8 cellular contexts compared by ENCODE assay signal in genomic region chr11:72111803-72112540, GRCh38. TPM values are rescaled to one million over a fixed set of nuclear protein-coding genes. Genes with fewer than 3 reads are reported as not detected.
DNase-seq lines count a peak whose midpoint lies in the region; ATAC-seq, FAIRE-seq and TF ChIP-seq lines count a peak whose summit lies in the region.

No MANE protein-coding gene starts in this region.

- TF ChIP-seq CTCF in D721Med (IDR thresholded peaks at IDR 0.05; ENCODE audit: insufficient read depth, missing control alignments) = no peak

- DNase-seq in D721Med (ENCODE audit: insufficient read length, low spot score) (peak; percentile 34), HUDEP-2 (lab: John Stamatoyannopoulos, UW; ENCODE audit: unreplicated experiment in 76 of 76) (peak in 75 of 76 experiments; percentile 77 to 99 (median 94)), NOMO-1 treated with dmso at 0.1 percent for 144 hours (lab: John Stamatoyannopoulos, UW; ENCODE audit: unreplicated experiment) (peak; percentile 99), epithelial cell of prostate (ENCODE audit: low read depth, low spot score) (peak; percentile 97)
- peak; percentile 60 for DNase-seq in activated CD8-positive, alpha-beta memory T cell treated with anti-CD3 and anti-CD28 coated beads, Interleukin-2, amount 50 U/mL, for 48 hours
- peak; percentile 59 to 73 for DNase-seq in stimulated activated CD8-positive, alpha-beta memory T cell treated with anti-CD3 and anti-CD28 coated beads, Interleukin-4, amount 100 ng/mL, for 1 hour (ENCODE audit: low read depth in 2 of 2, low spot score in 1 of 2)

- H3K4me3 ChIP-seq in mononuclear cell (ENCODE audit: low read length) = peak overlapping the region; percentile 61

- ATAC-seq in GM21390 (IDR thresholded peaks at IDR 0.05; ENCODE audit: unreplicated experiment) = peak; percentile 84

- peak; percentile 67 for FAIRE-seq in D721Med (lab: Jason Lieb, UNC)

- H3K4me1 ChIP-seq in mononuclear cell (ENCODE audit: insufficient read depth, low read length) = peaks cover 30% of the 10 kb centered on the region

- no peaks in the 10 kb centered on the region for H3K9me3 ChIP-seq in mononuclear cell (ENCODE audit: low read depth, low read length)

- H3K27me3 ChIP-seq in mononuclear cell (ENCODE audit: insufficient read depth, low read length) = no peaks in the 10 kb centered on the region

- H3K27ac ChIP-seq in epithelial cell of prostate = peak overlapping the region; percentile 99

RNA-seq across cellular contexts. Expression of gene ANAPC15, which starts 0.5 kb away (rescaled TPM):
- total RNA-seq in mononuclear cell = 30.2 TPM

RNA-seq across cellular contexts. Expression of gene TOMT, which starts 6.2 kb away (rescaled TPM):
- not detected for total RNA-seq in mononuclear cell

RNA-seq across cellular contexts. Expression of gene LAMTOR1, which starts 8.9 kb away (rescaled TPM):
- total RNA-seq in mononuclear cell = 88.5 TPM

RNA-seq across cellular contexts. Expression of gene FOLR3, which starts 23.6 kb away (rescaled TPM):
- total RNA-seq in mononuclear cell = 1.3 TPM

RNA-seq across cellular contexts. Expression of gene LRRC51, which starts 31.3 kb away (rescaled TPM):
- total RNA-seq in mononuclear cell = 0.63 TPM

Comparison
In these comparisons a context has a peak if more than half of its experiments do, and no peak if none do; other contexts are left out.
1. Peak in every context shown above with its lines: DNase-seq, ATAC-seq, H3K4me3 ChIP-seq and H3K27ac ChIP-seq.
2. DNase-seq: peak in every context shown above with its lines; median percentile 99 in NOMO-1 treated with dmso at 0.1 percent for 144 hours; 97 in epithelial cell of prostate; 94 in HUDEP-2; 66 in stimulated activated CD8-positive, alpha-beta memory T cell treated with anti-CD3 and anti-CD28 coated beads, Interleukin-4, amount 100 ng/mL, for 1 hour; 60 in activated CD8-positive, alpha-beta memory T cell treated with anti-CD3 and anti-CD28 coated beads, Interleukin-2, amount 50 U/mL, for 48 hours; 34 in D721Med.